20 cellular contexts compared by ENCODE assay signal in genomic region chr9:37172511-37172910, GRCh38.
"Had no signal": no experiment of that assay in that cellular context is flagged by ENCODE, and none has a peak within 500 bp of the region (broad histone marks: within the 10 kb centered on the region; RNA-seq: fewer than 3 reads in every experiment).

No MANE protein-coding gene starts in this region.

- H3K4me3 ChIP-seq: esophagus squamous epithelium, heart left ventricle, lung, right atrium auricular region, sigmoid colon, stomach, thoracic aorta, transverse colon had no signal

- H3K27ac ChIP-seq: esophagus squamous epithelium, heart left ventricle, right atrium auricular region, sigmoid colon, stomach, thoracic aorta, transverse colon had no signal

- FAIRE-seq: colon, small intestine had no signal

- DNase-seq: effector memory CD8-positive, alpha-beta T cell; esophagus squamous epithelium; foreskin melanocyte; heart left ventricle; hippocampal formation; left colon; left ventricle myocardium superior; naive thymus-derived CD8-positive, alpha-beta T cell; posterior cingulate gyrus; sigmoid colon; small intestine; stimulated activated CD4-positive, alpha-beta T cell treated with anti-CD3 and anti-CD28 coated beads, Interleukin-12 subunit alpha, Interleukin-12 subunit beta, amount 100 ng/mL, for 4 hours; stimulated activated naive CD4-positive, alpha-beta T cell; stomach; substantia nigra; transverse colon had no signal

- H3K9me3 ChIP-seq: esophagus squamous epithelium, right atrium auricular region, sigmoid colon, stomach, thoracic aorta, transverse colon had no signal

- H3K4me1 ChIP-seq: esophagus squamous epithelium, right atrium auricular region, sigmoid colon, stomach, transverse colon had no signal

- H3K27me3 ChIP-seq: esophagus squamous epithelium, heart left ventricle, right atrium auricular region, sigmoid colon, stomach, transverse colon had no signal

- H3K36me3 ChIP-seq: right atrium auricular region, sigmoid colon, thoracic aorta, transverse colon had no signal

- ATAC-seq: effector memory CD8-positive, alpha-beta T cell; heart left ventricle; left colon; left ventricle myocardium superior; naive thymus-derived CD8-positive, alpha-beta T cell had no signal
